ENCODE assay signal across 11 cellular contexts in genomic region chr15:81914734-81915234, GRCh38.
DNase-seq lines count a peak whose midpoint lies in the region; ATAC-seq and TF ChIP-seq lines count a peak whose summit lies in the region.
"Had no signal": no experiment of that assay in that cellular context is flagged by ENCODE, and none has a peak within 500 bp of the region (broad histone marks: within the 10 kb centered on the region; RNA-seq: fewer than 3 reads in every experiment).

No MANE protein-coding gene starts in this region.

- peaks cover 22% of the 10 kb centered on the region for H3K4me1 ChIP-seq in neural progenitor cell
- H3K4me1 ChIP-seq in mammary epithelial cell (ENCODE audit: insufficient read depth, low read length): no peaks in the 10 kb centered on the region

- H2AFZ ChIP-seq in neural progenitor cell (replicated peaks) (no peak overlapping the region), mammary epithelial cell (ENCODE audit: low read depth, low read length) (no peak overlapping the region)

- 43% methylated on average over 6 of the region's 7 CpGs for WGBS in mammary epithelial cell (ENCODE audit: low coverage, missing lambda C conversion rate)

- in situ Hi-C loops in mammary epithelial cell (cut with MboI; ENCODE audit: low sequenced_read_pairs in 2 of 2): no loop called here

- peaks cover 7% of the 10 kb centered on the region for H3K4me1 Mint-ChIP-seq in neural progenitor cell

- H3K79me2 ChIP-seq in neural progenitor cell (ENCODE audit: low read depth) (no peaks in the 10 kb centered on the region), mammary epithelial cell (ENCODE audit: insufficient read depth, low read length) (no peaks in the 10 kb centered on the region)

- H3K4me3 ChIP-seq in neural progenitor cell (no peak overlapping the region), mammary epithelial cell (replicated peaks in 1 of 3; ENCODE audit: insufficient read depth in 1 of 3, low read depth in 2 of 3, low read length in 3 of 3) (no peak overlapping the region)

- H3K4me2 ChIP-seq in neural progenitor cell: no peak overlapping the region
- H3K4me2 ChIP-seq in mammary epithelial cell (ENCODE audit: insufficient read depth, low read depth, low read length): no peak overlapping the region

- H3K27me3 Mint-ChIP-seq in neural progenitor cell (ENCODE audit: insufficient read depth, low read depth): peaks cover 2% of the 10 kb centered on the region

- BruUV-seq in mammary epithelial cell (replicated peaks; lab: Mats Ljungman, UMichigan): no TSS peak

- H3K9me3 Mint-ChIP-seq in neural progenitor cell: peaks cover 30% of the 10 kb centered on the region

- peaks cover 5% of the 10 kb centered on the region for H3K36me3 Mint-ChIP-seq in neural progenitor cell

- no peaks in the 10 kb centered on the region for H4K20me1 ChIP-seq in neural progenitor cell (ENCODE audit: low read depth)
- no peaks in the 10 kb centered on the region for H4K20me1 ChIP-seq in mammary epithelial cell (ENCODE audit: insufficient read depth, low read length)

- H3K27me3 ChIP-seq in neural progenitor cell (no peaks in the 10 kb centered on the region), mammary epithelial cell (ENCODE audit: insufficient read depth, low read length) (no peaks in the 10 kb centered on the region)

- CTCF ChIA-PET in mammary epithelial cell (lab: Charles Lee; ENCODE audit: low non-redundant PET): no interaction called here

- no peak overlapping the region for H3K4me3 Mint-ChIP-seq in neural progenitor cell

- intact Hi-C loops in mammary epithelial cell (cut with micrococcal nuclease): no loop called here

- DNase-seq in H4 (ENCODE audit: low spot score): peak; percentile 13
- peak; percentile 37 for DNase-seq in NCI-H2107 treated with DMSO at 0.1 percent for 48 hours (lab: John Stamatoyannopoulos, UW; ENCODE audit: unreplicated experiment)
- DNase-seq in SK-N-DZ (ENCODE audit: low spot score): peak; percentile 21
- no peak for DNase-seq in neural progenitor cell (ENCODE audit: low spot score)
- DNase-seq in AML-193 (lab: John Stamatoyannopoulos, UW): no peak
- DNase-seq in mammary epithelial cell: no peak
- DNase-seq: activated T-cell treated with anti-CD3 and anti-CD28 coated beads, Interleukin-2, amount 50 U/mL, for 1 hour; NK-92 treated with Interleukin-12 subunit alpha and Interleukin-12 subunit beta, amount 100 ng/mL, for 24 hours had no signal

- H3K27ac ChIP-seq in neural progenitor cell (no peak overlapping the region), mammary epithelial cell (ENCODE audit: insufficient read depth, low read depth, low read length) (no peak overlapping the region)
- H3K27ac ChIP-seq: C4-2B had no signal

- peak overlapping the region; percentile 86 for H3K27ac Mint-ChIP-seq in neural progenitor cell

- dilution Hi-C loops in mammary epithelial cell (cut with HindIII; ENCODE audit: low sequenced_read_pairs): loop anchor here (5.0 kb wide), 2 partner anchors 72 to 78 kb away; no protein-coding TSS in a partner anchor

- H3K36me3 ChIP-seq in neural progenitor cell (peaks cover 8% of the 10 kb centered on the region), mammary epithelial cell (ENCODE audit: insufficient read depth, low read length) (no peaks in the 10 kb centered on the region)

- TF ChIP-seq CTCF in neural progenitor cell (IDR thresholded peaks at IDR 0.05) (no peak), mammary epithelial cell (conservative IDR thresholded peaks at IDR 0.05 in 1 of 2, IDR thresholded peaks at IDR 0.05 in 1 of 2; ENCODE audit: extremely low read depth in 1 of 2, insufficient read depth in 1 of 2, low read depth in 1 of 2, low read length in 2 of 2) (no peak)

- ATAC-seq in GM21423 (IDR thresholded peaks at IDR 0.05; ENCODE audit: unreplicated experiment) (no peak), GM19455 (IDR thresholded peaks at IDR 0.05; ENCODE audit: unreplicated experiment) (no peak)

- no peaks in the 10 kb centered on the region for H3F3A ChIP-seq in neural progenitor cell (ENCODE audit: low read depth)

- H3K9me3 ChIP-seq in neural progenitor cell (ENCODE audit: low read depth): peaks cover 8% of the 10 kb centered on the region
- H3K9me3 ChIP-seq in mammary epithelial cell (replicated peaks; ENCODE audit: insufficient read depth, low read length): no peaks in the 10 kb centered on the region

- H3K9ac ChIP-seq in neural progenitor cell: no peak overlapping the region
- H3K9ac ChIP-seq in mammary epithelial cell (ENCODE audit: insufficient read depth, low read length): no peak overlapping the region

Comparison
In these comparisons a context has a peak if more than half of its experiments do, and no peak if none do; other contexts are left out.
1. DNase-seq: peak in H4 (single experiment), NCI-H2107 treated with DMSO at 0.1 percent for 48 hours (single experiment) and SK-N-DZ (single experiment); none in neural progenitor cell (single experiment), AML-193 (0 of 2) and mammary epithelial cell (single experiment).